ENCODE assay signal across 25 cellular contexts in genomic region chr7:15441915-15442314, GRCh38.
DNase-seq lines count a peak whose midpoint lies in the region; ATAC-seq, FAIRE-seq and TF ChIP-seq lines count a peak whose summit lies in the region.
"Had no signal": no experiment of that assay in that cellular context is flagged by ENCODE, and none has a peak within 500 bp of the region (broad histone marks: within the 10 kb centered on the region; RNA-seq: fewer than 3 reads in every experiment).

No MANE protein-coding gene starts in this region.

- WGBS in GM12878 (ENCODE audit: insufficient coverage, insufficient replicate concordance, low lambda C conversion rate, missing lambda C conversion rate): 0% methylated on average over 1 of the region's 1 CpG

- TF ChIP-seq CTCF in GM23338 (conservative IDR thresholded peaks at IDR 0.05; ENCODE audit: low read depth in 2 of 2): no peak
- no peak for TF ChIP-seq CTCF in HEK293 (tag by site-specific recombination; IDR thresholded peaks at IDR 0.05)
- no peak for TF ChIP-seq CTCF in GM12878 (IDR thresholded peaks at IDR 0.05 in 2 of 3, conservative IDR thresholded peaks at IDR 0.05 in 1 of 3; ENCODE audit: control insufficient read depth in 2 of 3, extremely low read depth in 1 of 3, insufficient read depth in 1 of 3, low read depth in 3 of 3, low read length in 3 of 3)

- in situ Hi-C loops in GM12878 (cut with MboI): no loop called here

- SMC1A ChIA-PET in GM12878 (lab: Charles Lee; ENCODE audit: uncharacterized antibody, unreplicated experiment): interaction anchor here (0.9 kb wide), 1 partner anchor 18 kb away, joined by 3 read pairs; no protein-coding TSS in a partner anchor

- H3K9ac ChIP-seq in GM12878 (ENCODE audit: control insufficient read depth, insufficient read depth, low read length): no peak overlapping the region
- H3K9ac ChIP-seq: BLaER1 had no signal

- H3K79me2 ChIP-seq in GM23338 (replicated peaks; ENCODE audit: insufficient read depth) (no peaks in the 10 kb centered on the region), GM12878 (ENCODE audit: control insufficient read depth, insufficient read depth, low read length) (no peaks in the 10 kb centered on the region)

- CTCF ChIA-PET in HEK293 (lab: Yijun Ruan, JAX): no interaction called here
- CTCF ChIA-PET in GM12878 (lab: Yijun Ruan, JAX): interaction anchor here (3.4 kb wide), 1 partner anchor 13 kb away, joined by 12 read pairs; no protein-coding TSS in a partner anchor

- H3K9me3 Mint-ChIP-seq in GM23338: no peaks in the 10 kb centered on the region

- H3K4me2 ChIP-seq in GM23338 (no peak overlapping the region), GM12878 (ENCODE audit: control insufficient read depth, insufficient read depth) (no peak overlapping the region)
- H3K4me2 ChIP-seq: BLaER1 had no signal

- no peak overlapping the region for H3K27ac ChIP-seq in GM23338 (ENCODE audit: low read depth)
- H3K27ac ChIP-seq in HEK293 (ENCODE audit: extremely low read depth, low read depth, low read length): no peak overlapping the region
- no peak overlapping the region for H3K27ac ChIP-seq in GM12878 (ENCODE audit: control insufficient read depth, insufficient read depth)
- H3K27ac ChIP-seq: BLaER1 had no signal

- DNase-seq in GM23338 (ENCODE audit: low spot score): no peak
- no peak for DNase-seq in GM12878 (ENCODE audit: low read depth, low spot score)
- DNase-seq: 8988T; ACHN; BE2C; C1 segment of cervical spinal cord; CD4-positive, alpha-beta memory T cell; CD4-positive, CD25-positive, alpha-beta regulatory T cell; CD8-positive, alpha-beta memory T cell; COR-L47; DMS 273 treated with DMSO at 0.1 percent for 48 hours; DMS153; DMS53; DMS79; DND-41; EL; GDM1 had no signal

- peak overlapping the region; percentile 63; the same call in 1 of the 2 replicates for H2AFZ ChIP-seq in GM23338
- no peak overlapping the region for H2AFZ ChIP-seq in GM12878 (ENCODE audit: control insufficient read depth, low read depth, low read length)

- H3K27me3 Mint-ChIP-seq in GM23338 (ENCODE audit: insufficient read depth, low read depth, poor library complexity): no peaks in the 10 kb centered on the region
- H3K27me3 Mint-ChIP-seq: CD4-positive, alpha-beta memory T cell; CD4-positive, CD25-positive, alpha-beta regulatory T cell; CD8-positive, alpha-beta memory T cell had no signal

- TF ChIP-seq EP300 in GM12878 (IDR thresholded peaks at IDR 0.05; ENCODE audit: borderline replicate concordance in 1 of 2, control insufficient read depth in 1 of 2, low read depth in 2 of 2, low read length in 2 of 2): no peak

- H3K36me3 ChIP-seq in GM23338 (ENCODE audit: insufficient read depth): no peaks in the 10 kb centered on the region
- H3K36me3 ChIP-seq in HEK293 (ENCODE audit: control insufficient read depth in 2 of 2, insufficient read depth in 1 of 2, low read length in 2 of 2): no peaks in the 10 kb centered on the region
- H3K36me3 ChIP-seq in GM12878 (ENCODE audit: control insufficient read depth in 2 of 2, insufficient read depth in 2 of 2, low read length in 1 of 2): no peaks in the 10 kb centered on the region
- H3K36me3 ChIP-seq: BE2C, BLaER1 had no signal

- H3K4me3 ChIP-seq in GM23338: no peak overlapping the region
- no peak overlapping the region for H3K4me3 ChIP-seq in HEK293 (ENCODE audit: low read depth, low read length)
- H3K4me3 ChIP-seq in GM12878: no peak overlapping the region
- H3K4me3 ChIP-seq: BLaER1 had no signal

- no peaks in the 10 kb centered on the region for H4K20me1 ChIP-seq in GM23338 (replicated peaks; ENCODE audit: insufficient read depth)
- no peaks in the 10 kb centered on the region for H4K20me1 ChIP-seq in GM12878 (ENCODE audit: control insufficient read depth, insufficient read depth)
- H4K20me1 ChIP-seq: BLaER1 had no signal

- no peak for TF ChIP-seq POLR2A in GM12878 (IDR thresholded peaks at IDR 0.05; ENCODE audit: low read depth, low read length)

- TF ChIP-seq RAD21 in GM12878 (IDR thresholded peaks at IDR 0.05; ENCODE audit: insufficient read depth, low read depth, low read length): no peak

- no peak overlapping the region for H3K27ac Mint-ChIP-seq in GM23338
- H3K27ac Mint-ChIP-seq: CD14-positive monocyte; CD4-positive, alpha-beta memory T cell; CD4-positive, CD25-positive, alpha-beta regulatory T cell; CD8-positive, alpha-beta memory T cell had no signal

- no peak for FAIRE-seq in GM12878 (lab: Jason Lieb, UNC)
- FAIRE-seq: A204.1, GM12891, GM19239 had no signal

- H3K27me3 ChIP-seq in GM23338 (ENCODE audit: insufficient read depth): no peaks in the 10 kb centered on the region
- no peaks in the 10 kb centered on the region for H3K27me3 ChIP-seq in GM12878 (replicated peaks in 1 of 2; ENCODE audit: control insufficient read depth in 2 of 2, insufficient read depth in 2 of 2, low read length in 1 of 2)
- H3K27me3 ChIP-seq: BE2C, BLaER1 had no signal

- BruUV-seq in GM12878 (replicated peaks; lab: Mats Ljungman, UMichigan): no TSS peak

- no peaks in the 10 kb centered on the region for H3K4me1 Mint-ChIP-seq in GM23338
- H3K4me1 Mint-ChIP-seq: CD14-positive monocyte; CD4-positive, alpha-beta memory T cell; CD4-positive, CD25-positive, alpha-beta regulatory T cell; CD8-positive, alpha-beta memory T cell had no signal

- no peak overlapping the region for H3K4me3 Mint-ChIP-seq in GM23338
- H3K4me3 Mint-ChIP-seq: CD14-positive monocyte; CD4-positive, CD25-positive, alpha-beta regulatory T cell; CD8-positive, alpha-beta memory T cell had no signal

- POLR2A ChIA-PET in HEK293 (lab: Yijun Ruan, JAX): no interaction called here
- POLR2A ChIA-PET in GM12878 (lab: Charles Lee): no interaction called here

- RAD21 ChIA-PET in GM12878 (lab: Charles Lee; ENCODE audit: unreplicated experiment): no interaction called here

- ATAC-seq in GM23338 (no peak), GM12878 (peak; percentile 73), HG03108 (IDR thresholded peaks at IDR 0.05; ENCODE audit: unreplicated experiment) (no peak), HG03095 (IDR thresholded peaks at IDR 0.05; ENCODE audit: unreplicated experiment) (no peak)

- H3F3A ChIP-seq in GM23338 (replicated peaks; ENCODE audit: low read depth): no peaks in the 10 kb centered on the region

- intact Hi-C loops in GM12878 (cut with micrococcal nuclease; ENCODE audit: unreplicated experiment): no loop called here

- no peaks in the 10 kb centered on the region for H3K36me3 Mint-ChIP-seq in GM23338 (ENCODE audit: low read depth)
- H3K36me3 Mint-ChIP-seq: CD14-positive monocyte; CD4-positive, alpha-beta memory T cell; CD4-positive, CD25-positive, alpha-beta regulatory T cell; CD8-positive, alpha-beta memory T cell had no signal

- H3K9me3 ChIP-seq in HEK293 (ENCODE audit: control insufficient read depth, insufficient read depth, low read depth, low read length) (no peaks in the 10 kb centered on the region), GM12878 (replicated peaks; ENCODE audit: control insufficient read depth, insufficient read depth, low read length) (no peaks in the 10 kb centered on the region)
- H3K9me3 ChIP-seq: BE2C, BLaER1 had no signal

- H3K4me1 ChIP-seq in GM23338 (ENCODE audit: insufficient read depth): no peaks in the 10 kb centered on the region
- H3K4me1 ChIP-seq in HEK293 (ENCODE audit: control insufficient read depth, insufficient read depth, low read length): no peaks in the 10 kb centered on the region
- no peaks in the 10 kb centered on the region for H3K4me1 ChIP-seq in GM12878 (ENCODE audit: control insufficient read depth, insufficient read depth, low read length)
- H3K4me1 ChIP-seq: BE2C, BLaER1 had no signal

- peaks cover 5% of the 10 kb centered on the region; the same call in 1 of the 2 replicates for H3K9me2 ChIP-seq in GM23338 (ENCODE audit: insufficient read depth)

TF ChIP-seq in GM23338, 12 proteins besides CTCF, POLR2A, EP300 and RAD21:
- no peak for TF ChIP-seq CREB1 (CRISPR knock-in tag; IDR thresholded peaks at IDR 0.05; ENCODE audit: low read depth)
- no peak for TF ChIP-seq JUNB (IDR thresholded peaks at IDR 0.05; ENCODE audit: unreplicated experiment)
- TF ChIP-seq ZNF114 (CRISPR knock-in tag; IDR thresholded peaks at IDR 0.05): no peak
TF ChIP-seq in GM23338: peak in this region for 0.

TF ChIP-seq in HEK293, 187 proteins besides CTCF, POLR2A, EP300 and RAD21:
- TF ChIP-seq ZNF843 (tag by site-specific recombination; IDR thresholded peaks at IDR 0.05): no peak
- TF ChIP-seq, protein P1, sequence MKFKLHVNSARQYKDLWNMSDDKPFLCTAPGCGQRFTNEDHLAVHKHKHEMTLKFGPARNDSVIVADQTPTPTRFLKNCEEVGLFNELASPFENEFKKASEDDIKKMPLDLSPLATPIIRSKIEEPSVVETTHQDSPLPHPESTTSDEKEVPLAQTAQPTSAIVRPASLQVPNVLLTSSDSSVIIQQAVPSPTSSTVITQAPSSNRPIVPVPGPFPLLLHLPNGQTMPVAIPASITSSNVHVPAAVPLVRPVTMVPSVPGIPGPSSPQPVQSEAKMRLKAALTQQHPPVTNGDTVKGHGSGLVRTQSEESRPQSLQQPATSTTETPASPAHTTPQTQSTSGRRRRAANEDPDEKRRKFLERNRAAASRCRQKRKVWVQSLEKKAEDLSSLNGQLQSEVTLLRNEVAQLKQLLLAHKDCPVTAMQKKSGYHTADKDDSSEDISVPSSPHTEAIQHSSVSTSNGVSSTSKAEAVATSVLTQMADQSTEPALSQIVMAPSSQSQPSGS (tag by site-specific recombination; IDR thresholded peaks at IDR 0.05; ENCODE audit: low read depth): 0 out of 2 replicates have a peak, but pooled peaks have one; percentile 22

TF ChIP-seq in GM12878, 131 proteins besides CTCF, POLR2A, EP300 and RAD21:
- TF ChIP-seq ATF7 (IDR thresholded peaks at IDR 0.05; ENCODE audit: low read depth) (peak; percentile 78), MTA3 (IDR thresholded peaks at IDR 0.05; ENCODE audit: borderline replicate concordance, low read length) (no peak), RAD51 (IDR thresholded peaks at IDR 0.05) (no peak)
